Comparison of ENCODE assay signal across 9 cellular contexts in genomic region chr2:176178807-176179271, GRCh38. TPM values are rescaled to one million over a fixed set of nuclear protein-coding genes. Genes with fewer than 3 reads are reported as not detected.
DNase-seq lines count a peak whose midpoint lies in the region; ATAC-seq, FAIRE-seq and TF ChIP-seq lines count a peak whose summit lies in the region.
"Had no signal": no experiment of that assay in that cellular context is flagged by ENCODE, and none has a peak within 500 bp of the region (broad histone marks: within the 10 kb centered on the region; RNA-seq: fewer than 3 reads in every experiment).

No MANE protein-coding gene starts in this region.

- no peak overlapping the region for H3K27ac ChIP-seq in rectal smooth muscle tissue (ENCODE audit: low read depth, low read length)
- H3K27ac ChIP-seq in small intestine (ENCODE audit: low read depth in 1 of 2, low read length in 1 of 2) = peak overlapping the region in 1 of 2 donors; percentile 40

- H3K27me3 ChIP-seq in rectal smooth muscle tissue (ENCODE audit: control insufficient read depth, insufficient read depth, low read length) (peaks cover 5% of the 10 kb centered on the region), small intestine (ENCODE audit: control insufficient read depth in 2 of 2, insufficient read depth in 2 of 2, low read length in 2 of 2) (peaks cover 5 to 39% of the 10 kb centered on the region in 2 donors)

- no peaks in the 10 kb centered on the region for H3K9me3 ChIP-seq in small intestine (ENCODE audit: control insufficient read depth, low read depth)

- H3K9ac ChIP-seq in rectal smooth muscle tissue (ENCODE audit: low read length) = no peak overlapping the region

- H3K4me3 ChIP-seq in NB4 (ENCODE audit: low read depth, low read length) = no peak overlapping the region
- peak overlapping the region; percentile 50 for H3K4me3 ChIP-seq in fibroblast of mammary gland (ENCODE audit: control insufficient read depth, low read depth, low read length)
- H3K4me3 ChIP-seq in rectal smooth muscle tissue (ENCODE audit: low read length) = peak overlapping the region; percentile 63
- no peak overlapping the region for H3K4me3 ChIP-seq in small intestine (ENCODE audit: low read depth in 1 of 2, low read length in 2 of 2)

- ATAC-seq in SK-N-SH treated with all-trans-retinoic acid at 6 μM for 48 hours (no peak), GM21447 (IDR thresholded peaks at IDR 0.05; ENCODE audit: unreplicated experiment) (no peak)
- ATAC-seq: stimulated activated memory B cell treated with anti-CD40 and anti-IgM and Interleukin-4, amounts not matched to agents 10 μg/mL and 1 μg/mL and 100 μg/mL, for 72 hours had no signal

- 33 to 50% (median 39%) methylated on average over 3 of the region's 3 CpGs for WGBS in small intestine, 3 donors

- H3K4me1 ChIP-seq in rectal smooth muscle tissue (ENCODE audit: control insufficient read depth, insufficient read depth, low read length) = no peaks in the 10 kb centered on the region
- no peaks in the 10 kb centered on the region for H3K4me1 ChIP-seq in small intestine (ENCODE audit: control insufficient read depth in 2 of 2, insufficient read depth in 1 of 2, low read depth in 1 of 2, low read length in 1 of 2)

- H3K36me3 ChIP-seq in rectal smooth muscle tissue (ENCODE audit: control insufficient read depth, insufficient read depth, low read length) = no peaks in the 10 kb centered on the region
- no peaks in the 10 kb centered on the region for H3K36me3 ChIP-seq in small intestine (ENCODE audit: control insufficient read depth in 2 of 2, insufficient read depth in 2 of 2, low read length in 2 of 2)

- no peak for FAIRE-seq in small intestine (lab: Jason Lieb, UNC)

- DNase-seq in ELF-1 (ENCODE audit: low read depth, low spot score) (peak; percentile 8), NB4 (ENCODE audit: low read depth) (peak; percentile 71), fibroblast of mammary gland (ENCODE audit: low read depth) (no peak), foreskin melanocyte (no peak), small intestine (no peak)

- TF ChIP-seq CTCF in NB4 (IDR thresholded peaks at IDR 0.05; ENCODE audit: low read depth, low read length) (no peak), fibroblast of mammary gland (conservative IDR thresholded peaks at IDR 0.05; ENCODE audit: control insufficient read depth, insufficient read depth, low read depth, low read length) (no peak)

- no peak for TF ChIP-seq POLR2A in NB4 (IDR thresholded peaks at IDR 0.05; ENCODE audit: extremely low read depth, insufficient read length)

TF ChIP-seq in SK-N-SH treated with all-trans-retinoic acid at 6 μM for 48 hours, 23 proteins besides CTCF, POLR2A, EP300 and RAD21:
- no peak for TF ChIP-seq TSHZ2 (CRISPR knock-in tag; IDR thresholded peaks at IDR 0.05)
- no peak for TF ChIP-seq CSRNP3 (CRISPR knock-in tag; IDR thresholded peaks at IDR 0.05)
- TF ChIP-seq CSDC2 (CRISPR knock-in tag; IDR thresholded peaks at IDR 0.05) = no peak
- TF ChIP-seq CREB5 (CRISPR knock-in tag; IDR thresholded peaks at IDR 0.05; ENCODE audit: low read depth) = no peak
- TF ChIP-seq ZNF8 (CRISPR knock-in tag; IDR thresholded peaks at IDR 0.05) = no peak

RNA-seq across cellular contexts. Expression of gene HOXD1, which starts 9.6 kb away (rescaled TPM):
- under 1 TPM in 1 of 3 donors, not detected in 2; 1.00 TPM for polyA plus RNA-seq in small intestine

RNA-seq across cellular contexts. Expression of gene HOXD3, which starts 21.7 kb away (rescaled TPM):
- polyA plus RNA-seq in small intestine = under 1 TPM in 1 of 3 donors, not detected in 2; 0.98 TPM

RNA-seq across cellular contexts. Expression of gene HOXD4, which starts 27.5 kb away (rescaled TPM):
- under 1 TPM in 1 of 3 donors, not detected in 2; 0.97 TPM for polyA plus RNA-seq in small intestine

RNA-seq across cellular contexts. Expression of gene HOXD8, which starts 49.3 kb away (rescaled TPM):
- 1 to 10 TPM in 2 of 3 donors, under 1 TPM in 1; 0.89 to 5.3 (median 1.9) TPM for polyA plus RNA-seq in small intestine

RNA-seq across cellular contexts. Expression of gene HOXD9, which starts 56.3 kb away (rescaled TPM):
- polyA plus RNA-seq in small intestine = 1 to 10 TPM in 1 of 3 donors, under 1 TPM in 1, not detected in 1; 0.27 to 1.9 TPM

Comparison
In these comparisons a context has a peak if more than half of its experiments do, and no peak if none do; other contexts are left out.
1. DNase-seq: peak in ELF-1 (single experiment) and NB4 (single experiment); none in fibroblast of mammary gland (single experiment), foreskin melanocyte (single experiment) and small intestine (single experiment).
2. H3K4me3 ChIP-seq: peak in fibroblast of mammary gland (single experiment) and rectal smooth muscle tissue (single experiment); none in NB4 (single experiment) and small intestine (0 of 2).